In the genomic region with DNA sequence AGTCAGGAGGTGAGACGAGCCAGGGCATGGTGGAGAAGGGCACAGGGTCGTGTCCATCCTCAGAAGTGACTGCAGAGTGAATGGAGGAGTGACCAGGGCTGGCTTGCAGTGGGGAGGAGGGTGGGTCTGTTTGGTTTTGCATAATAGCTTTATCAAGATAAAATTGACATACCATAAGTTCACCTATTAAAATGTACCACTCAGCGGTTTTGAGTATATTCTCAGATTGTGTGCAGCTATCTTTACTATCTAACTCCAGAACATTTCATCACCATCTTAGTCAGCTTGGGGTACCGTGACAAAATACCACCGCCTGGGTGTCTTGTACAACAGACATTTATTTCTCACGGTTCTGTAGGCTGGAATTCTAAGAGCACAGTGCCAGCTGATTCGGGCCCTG, we compare ENCODE assay signal across 32 cellular contexts.
"Had no signal": no experiment of that assay in that cellular context is flagged by ENCODE, and none has a peak within 500 bp of the region (broad histone marks: within the 10 kb centered on the region; RNA-seq: fewer than 3 reads in every experiment).

No MANE protein-coding gene starts in this region.

- H3K27ac ChIP-seq: cardiac muscle cell, Peyer's patch, SJSA1 had no signal

- DNase-seq: activated CD4-positive, alpha-beta T cell treated with anti-CD3 and anti-CD28 coated beads, Interleukin-2, amount 10 ng/mL, durations not matched to agents 24 days and 14 days; activated CD4-positive, alpha-beta T cell treated with anti-CD3 and anti-CD28 coated beads, Interleukin-2, amount 50 U/mL, for 4 hours; activated CD8-positive, alpha-beta T cell treated with anti-CD3 and anti-CD28 coated beads for 36 hours; activated naive CD4-positive, alpha-beta T cell; activated naive CD4-positive, alpha-beta T cell treated with anti-CD3 and anti-CD28 coated beads, Interleukin-2, amount 50 U/mL, for 16 hours; activated naive CD8-positive, alpha-beta T cell treated with anti-CD3 and anti-CD28 coated beads for 36 hours; activated T-cell treated with anti-CD3 and anti-CD28 coated beads, Interleukin-2, amount 50 U/mL, for 1 hour; activated T-cell treated with anti-CD3 and anti-CD28 coated beads, Interleukin-2, amount 50 U/mL, for 72 hours; amniotic stem cell; aorta; Kasumi-1; MG63; NCI-H1048; NCI-H1417; NCI-H146; NCI-H187; NCI-H2029 treated with DMSO at 0.1 percent for 48 hours; NCI-H2107; NCI-H2171; NCI-H510A; NCI-H526; NCI-H748 treated with DMSO at 0.1 percent for 48 hours; NK-92 treated with Interleukin-12 subunit alpha and Interleukin-12 subunit beta, amount 100 ng/mL, for 24 hours; PC-3; Peyer's patch; RPMI8226; SHP77 treated with DMSO at 0.1 percent for 48 hours; SK-N-SH had no signal

- H3K4me1 ChIP-seq: Peyer's patch, SJSA1 had no signal

- H3K9ac ChIP-seq: SK-N-SH had no signal

- FAIRE-seq: TTC549 had no signal

- H3K27me3 ChIP-seq: cardiac muscle cell, MG63, Peyer's patch, SJSA1 had no signal

- ATAC-seq: activated CD8-positive, alpha-beta T cell treated with anti-CD3 and anti-CD28 coated beads for 36 hours; activated T-cell treated with anti-CD3 and anti-CD28 coated beads, Interleukin-2, amount 50 U/mL, for 72 hours; activated T-helper 17 cell treated with anti-CD3 and anti-CD28 coated beads, Interleukin-2, amount 50 U/mL, for 72 hours; PC-3 had no signal

- H3K4me3 ChIP-seq: cardiac muscle cell, MG63, Peyer's patch, SJSA1 had no signal

- H3K4me2 ChIP-seq: SK-N-SH had no signal
